8 cellular contexts compared by ENCODE assay signal in the genomic region with DNA sequence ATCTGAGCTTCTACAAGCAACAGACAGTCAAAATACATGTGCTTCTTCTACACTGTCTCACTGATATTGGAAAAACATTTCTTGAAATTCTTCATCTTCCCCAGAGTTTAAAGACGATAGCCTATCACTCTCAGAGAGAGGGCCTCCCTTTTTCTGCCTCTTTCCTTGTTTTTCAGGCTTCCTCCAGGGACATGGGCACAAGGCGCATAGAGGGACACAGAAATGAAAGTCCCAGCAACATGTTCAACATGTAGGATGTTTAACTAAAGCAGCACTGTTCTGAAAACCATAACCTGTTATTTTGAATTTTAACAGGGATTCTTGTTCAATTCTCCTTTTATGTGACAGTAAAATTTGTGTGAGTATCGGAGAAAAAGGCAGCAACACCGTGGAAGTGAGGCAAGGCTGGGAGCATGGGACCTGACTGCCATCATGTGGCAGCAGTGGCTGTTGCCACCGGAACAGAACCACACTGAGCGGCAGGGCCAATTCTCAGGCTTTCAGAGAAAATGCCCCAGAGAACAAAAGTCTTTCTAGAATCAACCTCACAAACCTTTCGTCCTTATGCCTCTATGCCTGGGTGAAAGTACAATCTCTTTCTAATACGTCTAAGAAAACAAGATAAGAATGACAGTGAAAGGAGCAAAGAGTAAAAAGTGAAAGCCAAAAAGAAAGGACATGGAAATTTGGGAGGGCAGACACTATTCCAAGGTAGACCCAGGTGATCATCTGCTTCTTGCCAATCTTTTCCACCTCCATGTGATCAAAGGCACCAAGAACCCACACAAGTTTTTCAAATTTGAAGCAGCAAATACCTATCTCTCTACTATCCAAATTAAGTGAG. TPM values are rescaled to one million over a fixed set of nuclear protein-coding genes. Genes with fewer than 3 reads are reported as not detected.
A peak's percentile ranks its signal among the peaks of the same experiment; 100 is the strongest.
DNase-seq lines count a peak whose midpoint lies in the region; ATAC-seq and TF ChIP-seq lines count a peak whose summit lies in the region.

No MANE protein-coding gene starts in this region.

- intact Hi-C loops in left cardiac atrium (cut with DNase I): loop anchor here in 1 of 2 donors (2.0 to 10.0 kb wide), 2 partner anchors 606 to 1486 kb away; no protein-coding TSS in a partner anchor

- H2AFZ ChIP-seq in MM.1S (ENCODE audit: low read length): no peak overlapping the region

- ATAC-seq in left cardiac atrium (peak; percentile 88 to 93), GM21447 (IDR thresholded peaks at IDR 0.05; ENCODE audit: unreplicated experiment) (no peak)

- H3K27me3 ChIP-seq in MM.1S (replicated peaks; ENCODE audit: insufficient read depth, low read length) (no peaks in the 10 kb centered on the region), adipocyte (replicated peaks; ENCODE audit: control insufficient read depth, insufficient read depth, low read length) (no peaks in the 10 kb centered on the region)

- no peaks in the 10 kb centered on the region for H3F3A ChIP-seq in MM.1S (ENCODE audit: insufficient read depth, low read length)

- no peaks in the 10 kb centered on the region for H3K4me1 ChIP-seq in MM.1S (ENCODE audit: low read length)
- peaks cover 40% of the 10 kb centered on the region for H3K4me1 ChIP-seq in adipocyte (ENCODE audit: control insufficient read depth, insufficient read depth, low read length)

- no peaks in the 10 kb centered on the region for H3K9me2 ChIP-seq in MM.1S (replicated peaks; ENCODE audit: insufficient read depth, low read length)

- no peaks in the 10 kb centered on the region for H3K79me2 ChIP-seq in MM.1S (ENCODE audit: low read length)

- H3K36me3 ChIP-seq in MM.1S (replicated peaks; ENCODE audit: insufficient read depth, low read length) (no peaks in the 10 kb centered on the region), adipocyte (ENCODE audit: control insufficient read depth, insufficient read depth, low read length, severe bottlenecking) (peaks cover 8% of the 10 kb centered on the region)

- H3K9me3 ChIP-seq in MM.1S (replicated peaks; ENCODE audit: insufficient read depth, low read length) (no peaks in the 10 kb centered on the region), adipocyte (ENCODE audit: control insufficient read depth, low read length) (no peaks in the 10 kb centered on the region)

- no peak overlapping the region for H3K27ac ChIP-seq in MM.1S (ENCODE audit: low read length)

- H3K4me3 ChIP-seq in GM12864 (ENCODE audit: low read depth, low read length) (no peak overlapping the region), MM.1S (ENCODE audit: low read length) (no peak overlapping the region), adipocyte (ENCODE audit: low read length) (no peak overlapping the region)

- TF ChIP-seq CTCF in GM12864 (IDR thresholded peaks at IDR 0.05; ENCODE audit: low read depth, low read length, missing control alignments) (peak; percentile 58), MM.1S (IDR thresholded peaks at IDR 0.05; ENCODE audit: low read length) (peak; percentile 40)

- H3K4me2 ChIP-seq in MM.1S (ENCODE audit: low read depth, low read length): no peak overlapping the region

- DNase-seq in AG08395 (ENCODE audit: low spot score) (peak; percentile 84), GM12864 (ENCODE audit: low read depth) (no peak), MM.1S (no peak), adipocyte (ENCODE audit: low read depth) (peak; percentile 77), left cardiac atrium (peak; percentile 60), renal cortical epithelial cell (ENCODE audit: low read depth) (peak; percentile 30), NCI-H187 (lab: John Stamatoyannopoulos, UW) (no peak)

- H3K9ac ChIP-seq in MM.1S (ENCODE audit: low read length) (no peak overlapping the region), adipocyte (ENCODE audit: low read length) (peak overlapping the region; percentile 26)

- no peaks in the 10 kb centered on the region for H4K20me1 ChIP-seq in MM.1S (ENCODE audit: insufficient read depth, low read length)

RNA-seq across cellular contexts. Expression of gene PCNX2, which starts 54.5 kb away (rescaled TPM):
- total RNA-seq in left cardiac atrium (1 to 10 TPM; 3.2 to 4.2 TPM), renal cortical epithelial cell (28.9 and 36.5 TPM in 2 replicates)

Comparison
In these comparisons a context has a peak if more than half of its experiments do, and no peak if none do; other contexts are left out.
1. DNase-seq: peak in AG08395 (single experiment), adipocyte (single experiment), left cardiac atrium (single experiment) and renal cortical epithelial cell (single experiment); none in GM12864 (single experiment), MM.1S (single experiment) and NCI-H187 (0 of 2).